Comparison of ENCODE assay signal across 9 cellular contexts in the genomic region with DNA sequence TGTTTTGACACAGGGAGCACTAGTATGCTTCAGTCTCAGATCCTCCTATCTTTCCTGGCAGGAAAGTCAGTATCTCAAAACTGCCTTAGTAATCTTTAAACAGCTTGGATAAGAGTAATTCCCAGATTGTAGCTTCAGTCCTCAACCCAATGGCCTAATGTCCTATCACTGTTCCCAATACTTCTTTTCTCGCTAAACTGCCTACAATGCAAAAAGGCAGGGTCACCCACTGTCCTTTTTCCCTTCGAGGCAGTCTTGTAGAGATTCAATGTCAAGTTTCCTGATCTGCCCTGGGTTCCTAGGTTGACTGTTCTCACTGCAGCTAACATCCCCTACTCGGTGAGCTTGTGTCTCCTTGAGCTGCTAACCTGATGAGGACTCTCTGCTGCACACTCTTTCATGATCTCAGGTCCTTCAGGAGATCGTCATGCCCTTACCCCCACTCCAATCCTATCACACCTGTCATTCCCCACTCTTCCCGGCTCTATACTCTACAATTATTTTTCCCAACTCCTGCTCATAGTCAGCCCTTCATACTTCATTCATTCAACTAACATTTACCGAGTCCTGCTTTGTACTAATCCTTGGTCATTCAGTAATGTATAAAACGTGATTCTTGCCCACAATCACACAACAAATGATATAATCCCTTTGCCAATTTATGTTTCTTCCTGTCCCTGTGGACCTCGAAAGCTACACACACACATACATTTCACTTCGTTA. TPM values are rescaled to one million over a fixed set of nuclear protein-coding genes. Genes with fewer than 3 reads are reported as not detected.
DNase-seq lines count a peak whose midpoint lies in the region; ATAC-seq and TF ChIP-seq lines count a peak whose summit lies in the region.
"Had no signal": no experiment of that assay in that cellular context is flagged by ENCODE, and none has a peak within 500 bp of the region (broad histone marks: within the 10 kb centered on the region; RNA-seq: fewer than 3 reads in every experiment).

No MANE protein-coding gene starts in this region.

- H3K27me3 ChIP-seq in mammary epithelial cell (ENCODE audit: insufficient read depth, low read length) (no peaks in the 10 kb centered on the region), mesendoderm (ENCODE audit: insufficient read depth, low read length, poor library complexity) (no peaks in the 10 kb centered on the region)

- H3K27ac Mint-ChIP-seq in stimulated activated memory B cell treated with anti-CD40 and anti-IgM and Interleukin-4, amounts not matched to agents 10 μg/mL and 1 μg/mL and 100 μg/mL, for 72 hours = no peak overlapping the region
- H3K27ac Mint-ChIP-seq: activated naive CD8-positive, alpha-beta T cell treated with anti-CD3 and anti-CD28 coated beads, Interleukin-2, amount 10 ng/mL, durations not matched to agents 7 days and 5 days had no signal

- ATAC-seq in HG03108 (IDR thresholded peaks at IDR 0.05; ENCODE audit: unreplicated experiment) (no peak), GM19328 (IDR thresholded peaks at IDR 0.05; ENCODE audit: unreplicated experiment) (no peak), HG02678 (IDR thresholded peaks at IDR 0.05; ENCODE audit: unreplicated experiment) (no peak)
- no peak for ATAC-seq in stimulated activated memory B cell treated with anti-CD40 and anti-IgM and Interleukin-4, amounts not matched to agents 10 μg/mL and 1 μg/mL and 100 μg/mL, for 72 hours

- H2BK15ac ChIP-seq in mesendoderm (replicated peaks; ENCODE audit: low read depth) = no peak overlapping the region

- no TSS peak for BruUV-seq in mammary epithelial cell (replicated peaks; lab: Mats Ljungman, UMichigan)

- no peaks in the 10 kb centered on the region for H3K27me3 Mint-ChIP-seq in stimulated activated memory B cell treated with anti-CD40 and anti-IgM and Interleukin-4, amounts not matched to agents 10 μg/mL and 1 μg/mL and 100 μg/mL, for 72 hours
- H3K27me3 Mint-ChIP-seq: activated naive CD8-positive, alpha-beta T cell treated with anti-CD3 and anti-CD28 coated beads, Interleukin-2, amount 10 ng/mL, durations not matched to agents 7 days and 5 days had no signal

- DNase-seq in AG04449 (ENCODE audit: low read depth, low spot score) = no peak
- DNase-seq in mammary epithelial cell = no peak
- DNase-seq in mesendoderm = peak; percentile 25
- DNase-seq: activated naive CD8-positive, alpha-beta T cell treated with anti-CD3 and anti-CD28 coated beads, Interleukin-2, amount 10 ng/mL, durations not matched to agents 7 days and 5 days had no signal

- no peaks in the 10 kb centered on the region for H3K4me1 ChIP-seq in HEK293 (ENCODE audit: control insufficient read depth, insufficient read depth, low read length)
- H3K4me1 ChIP-seq in mammary epithelial cell (ENCODE audit: insufficient read depth, low read length) = peaks cover 9% of the 10 kb centered on the region
- H3K4me1 ChIP-seq in mesendoderm (ENCODE audit: control insufficient read depth, low read depth, low read length) = peaks cover 10% of the 10 kb centered on the region

- peak overlapping the region; percentile 90 for H2AFZ ChIP-seq in mammary epithelial cell (ENCODE audit: low read depth, low read length)

- peak overlapping the region; percentile 85 for H3K4me3 ChIP-seq in AG04449 (ENCODE audit: low read depth, low read length)
- H3K4me3 ChIP-seq in HEK293 (ENCODE audit: low read depth, low read length) = peak overlapping the region; percentile 72
- peak overlapping the region; percentile 73 to 95 (median 88) for H3K4me3 ChIP-seq in mammary epithelial cell (replicated peaks in 1 of 3; ENCODE audit: insufficient read depth in 1 of 3, low read depth in 2 of 3, low read length in 3 of 3)
- H3K4me3 ChIP-seq in mesendoderm (ENCODE audit: low read length) = peak overlapping the region; percentile 93

- no peak overlapping the region for H3K4ac ChIP-seq in mesendoderm (ENCODE audit: low read depth, low read length)

- H3K4me3 Mint-ChIP-seq in stimulated activated memory B cell treated with anti-CD40 and anti-IgM and Interleukin-4, amounts not matched to agents 10 μg/mL and 1 μg/mL and 100 μg/mL, for 72 hours = no peak overlapping the region
- H3K4me3 Mint-ChIP-seq: activated naive CD8-positive, alpha-beta T cell treated with anti-CD3 and anti-CD28 coated beads, Interleukin-2, amount 10 ng/mL, durations not matched to agents 7 days and 5 days had no signal

- H2BK5ac ChIP-seq in mesendoderm (ENCODE audit: low read length) = no peak overlapping the region

- H4K8ac ChIP-seq in mesendoderm (ENCODE audit: low read depth, low read length) = no peak overlapping the region

- no peak overlapping the region for H3K23ac ChIP-seq in mesendoderm (ENCODE audit: low read length)

- in situ Hi-C loops in mammary epithelial cell (cut with MboI; ENCODE audit: low sequenced_read_pairs in 2 of 2) = no loop called here

- H4K20me1 ChIP-seq in mammary epithelial cell (ENCODE audit: insufficient read depth, low read length) = no peaks in the 10 kb centered on the region

- H3K36me3 Mint-ChIP-seq in stimulated activated memory B cell treated with anti-CD40 and anti-IgM and Interleukin-4, amounts not matched to agents 10 μg/mL and 1 μg/mL and 100 μg/mL, for 72 hours = peaks cover 7% of the 10 kb centered on the region

- peaks cover 14% of the 10 kb centered on the region for H3K79me1 ChIP-seq in mesendoderm (ENCODE audit: low read length)

- peaks cover 8 to 33% of the 10 kb centered on the region in 2 experiments for H3K36me3 ChIP-seq in HEK293 (ENCODE audit: control insufficient read depth in 2 of 2, insufficient read depth in 1 of 2, low read length in 2 of 2)
- peaks cover 7% of the 10 kb centered on the region for H3K36me3 ChIP-seq in mammary epithelial cell (ENCODE audit: insufficient read depth, low read length)
- no peaks in the 10 kb centered on the region for H3K36me3 ChIP-seq in mesendoderm (ENCODE audit: control insufficient read depth, insufficient read depth, low read length)

- H3K27ac ChIP-seq in HEK293 (ENCODE audit: extremely low read depth, low read depth, low read length) = peak overlapping the region; percentile 63; the same call in 1 of the 2 replicates
- H3K27ac ChIP-seq in mammary epithelial cell (ENCODE audit: insufficient read depth, low read depth, low read length) = peak overlapping the region; percentile 65
- H3K27ac ChIP-seq in mesendoderm (ENCODE audit: low read depth, low read length) = peak overlapping the region; percentile 71

- H3K9me3 Mint-ChIP-seq in stimulated activated memory B cell treated with anti-CD40 and anti-IgM and Interleukin-4, amounts not matched to agents 10 μg/mL and 1 μg/mL and 100 μg/mL, for 72 hours = no peaks in the 10 kb centered on the region
- H3K9me3 Mint-ChIP-seq: activated naive CD8-positive, alpha-beta T cell treated with anti-CD3 and anti-CD28 coated beads, Interleukin-2, amount 10 ng/mL, durations not matched to agents 7 days and 5 days had no signal

- no peak for TF ChIP-seq CTCF in AG04449 (IDR thresholded peaks at IDR 0.05; ENCODE audit: insufficient read depth, low read length, missing control alignments)
- TF ChIP-seq CTCF in HEK293 (tag by site-specific recombination; IDR thresholded peaks at IDR 0.05) = no peak
- TF ChIP-seq CTCF in mammary epithelial cell (conservative IDR thresholded peaks at IDR 0.05 in 1 of 2, IDR thresholded peaks at IDR 0.05 in 1 of 2; ENCODE audit: extremely low read depth in 1 of 2, insufficient read depth in 1 of 2, low read depth in 1 of 2, low read length in 2 of 2) = no peak

- no peak overlapping the region for H4K5ac ChIP-seq in mesendoderm (ENCODE audit: low read length)

- H2AK5ac ChIP-seq in mesendoderm (ENCODE audit: low read length) = no peak overlapping the region

- H3K9me3 ChIP-seq in HEK293 (ENCODE audit: control insufficient read depth, insufficient read depth, low read depth, low read length) (no peaks in the 10 kb centered on the region), mammary epithelial cell (replicated peaks; ENCODE audit: insufficient read depth, low read length) (no peaks in the 10 kb centered on the region)

- H3K4me1 Mint-ChIP-seq in stimulated activated memory B cell treated with anti-CD40 and anti-IgM and Interleukin-4, amounts not matched to agents 10 μg/mL and 1 μg/mL and 100 μg/mL, for 72 hours = peaks cover 6% of the 10 kb centered on the region

- POLR2A ChIA-PET in AG04449 (lab: Yijun Ruan, JAX) = interaction anchor here (1.1 to 1.8 kb wide), 3 partner anchors 8 to 189 kb away, joined by 3 to 7 read pairs (median 5); no protein-coding TSS in a partner anchor
- POLR2A ChIA-PET in HEK293 (lab: Yijun Ruan, JAX) = interaction anchor here (1.1 to 2.0 kb wide), 5 partner anchors 8 to 423 kb away, joined by 4 to 12 read pairs (median 7); partner anchors contain the start of genes POLD3 and UCP2

- H3K9ac ChIP-seq in mammary epithelial cell (ENCODE audit: insufficient read depth, low read length) (peak overlapping the region; percentile 68), mesendoderm (ENCODE audit: low read length) (peak overlapping the region; percentile 85)

- WGBS in mammary epithelial cell (ENCODE audit: low coverage, missing lambda C conversion rate) = 17% methylated on average over 7 of the region's 9 CpGs
- 100% methylated on average over 1 of the region's 9 CpGs for WGBS in mesendoderm (ENCODE audit: extremely low coverage, insufficient coverage, low lambda C conversion rate)

- H3K56ac ChIP-seq in mesendoderm (ENCODE audit: low read length) = peak overlapping the region; percentile 94

- intact Hi-C loops in mammary epithelial cell (cut with micrococcal nuclease) = loop anchor here (2.0 kb wide), 2 partner anchors 31 to 181 kb away; no protein-coding TSS in a partner anchor

- H3K4me2 ChIP-seq in mammary epithelial cell (ENCODE audit: insufficient read depth, low read depth, low read length) (peak overlapping the region; percentile 77), mesendoderm (ENCODE audit: low read length) (peak overlapping the region; percentile 85)

- CTCF ChIA-PET in AG04449 (lab: Yijun Ruan, JAX) (interaction anchor here (0.8 to 2.5 kb wide), 3 partner anchors 15 to 206 kb away, joined by 3 to 12 read pairs (median 4); no protein-coding TSS in a partner anchor), HEK293 (lab: Yijun Ruan, JAX) (interaction anchor here (0.7 to 0.9 kb wide), 2 partner anchors 9 to 206 kb away, joined by 3 to 4 read pairs; no protein-coding TSS in a partner anchor), mammary epithelial cell (lab: Charles Lee; ENCODE audit: low non-redundant PET) (interaction anchor here (0.6 to 0.7 kb wide), 2 partner anchors 35 to 180 kb away, joined by 3 to 19 read pairs; no protein-coding TSS in a partner anchor)

- dilution Hi-C loops in mammary epithelial cell (cut with HindIII; ENCODE audit: low sequenced_read_pairs) = no loop called here

- H2BK120ac ChIP-seq in mesendoderm (ENCODE audit: low read depth, low read length) = no peak overlapping the region

- H3K18ac ChIP-seq in mesendoderm (ENCODE audit: low read length) = no peak overlapping the region

- H3K79me2 ChIP-seq in mammary epithelial cell (ENCODE audit: insufficient read depth, low read length) = peaks cover 66% of the 10 kb centered on the region
- peaks cover 16% of the 10 kb centered on the region for H3K79me2 ChIP-seq in mesendoderm (ENCODE audit: control insufficient read depth, insufficient read depth, low read length)

RNA-seq across cellular contexts. Expression of gene C2CD3, which starts 0.9 kb away (rescaled TPM):
- total RNA-seq in mammary epithelial cell = 10 to 100 TPM; 17.8 to 19.6 TPM
- 10.1 TPM for polyA plus RNA-seq in mammary epithelial cell
- 73.0 TPM for polyA minus RNA-seq in mammary epithelial cell
- polyA plus RNA-seq in mesendoderm (2013, experiment 1 of 2) = 12.5 TPM
- 14.5 TPM for polyA plus RNA-seq in mesendoderm (2013, experiment 2 of 2)

RNA-seq across cellular contexts. Expression of gene PPME1, which starts 1.2 kb away (rescaled TPM):
- total RNA-seq in mammary epithelial cell = 10 to 100 TPM; 32.8 to 58.5 TPM
- polyA plus RNA-seq in mammary epithelial cell = 81.1 TPM
- polyA minus RNA-seq in mammary epithelial cell = 68.0 TPM
- polyA plus RNA-seq in mesendoderm (2013, experiment 1 of 2) = 47.6 TPM
- 48.6 TPM for polyA plus RNA-seq in mesendoderm (2013, experiment 2 of 2)
